1 cellular context compared by ENCODE assay signal in genomic region chr2:157441072-157441454, GRCh38.
TF ChIP-seq lines count a peak whose summit lies in the region.

No MANE protein-coding gene starts in this region.

TF ChIP-seq in SK-N-SH treated with all-trans-retinoic acid at 6 μM for 48 hours, 23 proteins besides CTCF, POLR2A, EP300 and RAD21 (continued from another document):
- TF ChIP-seq PATZ1 (CRISPR knock-in tag; IDR thresholded peaks at IDR 0.05; ENCODE audit: borderline replicate concordance), result no peak
TF ChIP-seq in SK-N-SH treated with all-trans-retinoic acid at 6 μM for 48 hours: peak in this region for 0.
